In the genomic region with DNA sequence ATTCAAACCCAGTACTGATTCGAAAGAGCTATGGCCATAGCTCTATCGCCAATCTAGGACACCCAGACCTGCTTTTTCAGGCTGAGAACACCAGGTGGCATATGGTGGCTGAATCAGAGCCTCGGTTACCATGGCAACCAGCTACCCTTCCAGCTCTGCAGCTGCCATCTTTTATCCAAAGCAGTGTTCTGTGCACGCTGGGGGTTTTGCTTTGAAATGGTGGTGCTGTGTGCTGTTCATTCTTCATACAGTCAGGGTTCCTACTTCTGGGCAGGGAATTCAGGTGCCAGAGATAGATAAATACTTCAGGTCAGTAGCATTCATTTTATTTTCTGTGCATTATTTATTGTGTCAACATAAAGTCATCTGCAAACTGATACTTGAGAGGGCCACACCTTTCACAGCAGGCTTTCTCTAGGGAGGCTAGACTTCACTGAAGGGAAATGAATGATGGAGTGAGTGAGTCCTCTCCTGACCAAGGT, we compare ENCODE assay signal across 8 cellular contexts.
DNase-seq lines count a peak whose midpoint lies in the region; ATAC-seq and TF ChIP-seq lines count a peak whose summit lies in the region.

No MANE protein-coding gene starts in this region.

- H3K4me3 ChIP-seq in KMS-11 (IDR thresholded peaks at IDR 0.05; ENCODE audit: insufficient read depth, low read depth, low read length), result no peak overlapping the region
- H3K4me3 ChIP-seq in stomach, result no peak overlapping the region

- peak overlapping the region; percentile 45 for H2AFZ ChIP-seq in KMS-11 (ENCODE audit: low read depth)

- no peaks in the 10 kb centered on the region for H4K20me1 ChIP-seq in KMS-11 (ENCODE audit: insufficient read depth)

- H3K9me3 ChIP-seq in stomach, result peaks cover 8 to 22% (median 16%) of the 10 kb centered on the region in 4 donors

- TF ChIP-seq CTCF in KMS-11 (conservative IDR thresholded peaks at IDR 0.05; ENCODE audit: low read depth, low read length) (peak; percentile 85), nephron progenitor cell (IDR thresholded peaks at IDR 0.05) (peak; percentile 57), stomach (IDR thresholded peaks at IDR 0.05) (peak in 5 of 7 experiments; percentile 20 to 83 (median 65))

- no peak for TF ChIP-seq EP300 in stomach (IDR thresholded peaks at IDR 0.05)

- ATAC-seq in esophagus mucosa, result peak; percentile 86

- H3K27me3 ChIP-seq in KMS-11 (ENCODE audit: insufficient read depth, low read depth), result no peaks in the 10 kb centered on the region
- no peaks in the 10 kb centered on the region for H3K27me3 ChIP-seq in stomach

- H3K27me3 Mint-ChIP-seq in nephron progenitor cell (ENCODE audit: low read depth, poor library complexity), result no peaks in the 10 kb centered on the region

- 8 to 18% (median 15%) methylated on average over 4 of the region's 4 CpGs for WGBS in stomach, 5 donors

- no peak overlapping the region for H3K27ac Mint-ChIP-seq in nephron progenitor cell

- H3K9me3 Mint-ChIP-seq in nephron progenitor cell, result peaks cover 35% of the 10 kb centered on the region

- H3K4me1 ChIP-seq in KMS-11 (ENCODE audit: low read depth, poor library complexity, severe bottlenecking) (peaks cover 4% of the 10 kb centered on the region), stomach (peaks cover 0 to 4% (median 2%) of the 10 kb centered on the region in 4 donors)

- H3K4me3 Mint-ChIP-seq in nephron progenitor cell, result no peak overlapping the region

- peak overlapping the region; percentile 2; the same call in 1 of the 2 replicates for H3K4me2 ChIP-seq in KMS-11

- H3K9ac ChIP-seq in KMS-11, result no peak overlapping the region

- intact Hi-C loops in stomach (cut with DNase I; ENCODE audit: low total_unique reads), result loop anchor here (5.0 kb wide), 1 partner anchor 581 kb away; no protein-coding TSS in a partner anchor

- peaks cover 14% of the 10 kb centered on the region for H3K36me3 Mint-ChIP-seq in nephron progenitor cell (ENCODE audit: low read depth)

- peak; percentile 85 for DNase-seq in G401 (ENCODE audit: low spot score)
- peak; percentile 25 for DNase-seq in GOT3 (lab: John Stamatoyannopoulos, UW)
- peak; percentile 86 for DNase-seq in OCI-M1 (lab: John Stamatoyannopoulos, UW)
- DNase-seq in activated T-cell treated with anti-CD3 and anti-CD28 coated beads for 1 hour (ENCODE audit: low read depth), result peak; percentile 45
- peak; percentile 76 for DNase-seq in nephron progenitor cell
- peak; percentile 85 for DNase-seq in stomach

- no peaks in the 10 kb centered on the region for H3K79me2 ChIP-seq in KMS-11 (ENCODE audit: insufficient read depth, low read depth)

- H3K36me3 ChIP-seq in KMS-11 (ENCODE audit: insufficient read depth) (no peaks in the 10 kb centered on the region), stomach (no peaks in the 10 kb centered on the region)

- H3K27ac ChIP-seq in KMS-11 (no peak overlapping the region), stomach (no peak overlapping the region)

- no peak for TF ChIP-seq POLR2A in stomach (IDR thresholded peaks at IDR 0.05)

- in situ Hi-C loops in G401 (cut with HindIII; ENCODE audit: low sequenced_read_pairs), result no loop called here

- H3K4me1 Mint-ChIP-seq in nephron progenitor cell, result no peaks in the 10 kb centered on the region

Comparison
In these comparisons a context has a peak if more than half of its experiments do, and no peak if none do; other contexts are left out.
1. DNase-seq: peak in every context shown above with its lines; median percentile 86 in OCI-M1; 85 in G401; 85 in stomach; 76 in nephron progenitor cell; 45 in activated T-cell treated with anti-CD3 and anti-CD28 coated beads for 1 hour; 25 in GOT3.